Comparison of ENCODE assay signal across 1 cellular context in genomic region chr11:125390949-125391348, GRCh38.
TF ChIP-seq lines count a peak whose summit lies in the region.

No MANE protein-coding gene starts in this region.

TF ChIP-seq in GM23338, 12 proteins besides CTCF, POLR2A, EP300 and RAD21 (continued from another document):
- TF ChIP-seq ZNF462 (CRISPR knock-in tag; IDR thresholded peaks at IDR 0.05): no peak
- TF ChIP-seq STAT1 (IDR thresholded peaks at IDR 0.05; ENCODE audit: unreplicated experiment): no peak
- TF ChIP-seq NANOG (IDR thresholded peaks at IDR 0.05; ENCODE audit: borderline replicate concordance): no peak
- no peak for TF ChIP-seq ETS1 (IDR thresholded peaks at IDR 0.05)
